24 cellular contexts compared by ENCODE assay signal in genomic region chr6:143697401-143697800, GRCh38. TPM values are rescaled to one million over a fixed set of nuclear protein-coding genes. Genes with fewer than 3 reads are reported as not detected.
DNase-seq lines count a peak whose midpoint lies in the region; ATAC-seq and TF ChIP-seq lines count a peak whose summit lies in the region.
"Had no signal": no experiment of that assay in that cellular context is flagged by ENCODE, and none has a peak within 500 bp of the region (broad histone marks: within the 10 kb centered on the region; RNA-seq: fewer than 3 reads in every experiment).

No MANE protein-coding gene starts in this region.

- H3K4me1 Mint-ChIP-seq in chondrocyte (ENCODE audit: low read depth): peaks cover 87% of the 10 kb centered on the region
- H3K4me1 Mint-ChIP-seq in effector memory CD8-positive, alpha-beta T cell (ENCODE audit: low read depth in 2 of 2): peaks cover 31 to 49% of the 10 kb centered on the region in 2 donors

- WGBS in testis, 2 donors: 40 to 41% methylated on average over 1 of the region's 1 CpG

- H3K27me3 Mint-ChIP-seq in chondrocyte (ENCODE audit: low read depth): no peaks in the 10 kb centered on the region
- no peaks in the 10 kb centered on the region for H3K27me3 Mint-ChIP-seq in effector memory CD8-positive, alpha-beta T cell
- H3K27me3 Mint-ChIP-seq: activated B cell treated with CpG ODN at 0.5 μM for 24 hours; activated CD8-positive, alpha-beta T cell treated with anti-CD3 and anti-CD28 coated beads for 36 hours; stimulated activated naive B cell treated with anti-CD40 and anti-IgM and Interleukin-4, amounts not matched to agents 10 μg/mL and 1 μg/mL and 100 μg/mL, for 72 hours had no signal

- no peak for TF ChIP-seq POLR2A in testis (IDR thresholded peaks at IDR 0.05)

- H3K27ac ChIP-seq in lower lobe of right lung (peak overlapping the region; percentile 44), testis (peak overlapping the region; percentile 43 to 68)

- H3K9me3 ChIP-seq in lower lobe of right lung (no peaks in the 10 kb centered on the region), testis (no peaks in the 10 kb centered on the region), BE2C (no peaks in the 10 kb centered on the region)
- H3K9me3 ChIP-seq: SK-N-SH, upper lobe of left lung had no signal

- TF ChIP-seq CTCF in chondrocyte (IDR thresholded peaks at IDR 0.05) (no peak), lower lobe of right lung (IDR thresholded peaks at IDR 0.05) (no peak), testis (IDR thresholded peaks at IDR 0.05) (no peak), BE2C (IDR thresholded peaks at IDR 0.05; ENCODE audit: low read depth, low read length) (no peak)

- H3K36me3 ChIP-seq in lower lobe of right lung: no peaks in the 10 kb centered on the region
- H3K36me3 ChIP-seq in testis (ENCODE audit: low read depth, missing control alignments): no peaks in the 10 kb centered on the region
- H3K36me3 ChIP-seq in BE2C: no peaks in the 10 kb centered on the region
- H3K36me3 ChIP-seq: cardiac muscle cell, upper lobe of left lung had no signal

- DNase-seq in NCI-H146 treated with DMSO at 0.1 percent for 48 hours (lab: John Stamatoyannopoulos, UW; ENCODE audit: unreplicated experiment) (peak; percentile 45), chondrocyte (ENCODE audit: low spot score) (no peak), lower lobe of right lung (no peak), testis (no peak), NCI-H2081 (lab: John Stamatoyannopoulos, UW) (no peak), BE2C (no peak), NAMALWA (ENCODE audit: low spot score) (no peak)
- no peak for DNase-seq in effector memory CD8-positive, alpha-beta T cell
- DNase-seq: activated B cell treated with CpG ODN at 0.5 μM for 24 hours; activated CD8-positive, alpha-beta T cell treated with anti-CD3 and anti-CD28 coated beads for 36 hours; activated gamma-delta T cell treated with Interleukin-2 at 50 U/mL for 16 hours; DMS79 treated with DMSO at 0.1 percent for 48 hours; KG1; NCI-H1930; NCI-H446; occipital lobe; SK-N-SH; stimulated activated naive B cell treated with anti-CD40 and anti-IgM and Interleukin-4, amounts not matched to agents 10 μg/mL and 1 μg/mL and 100 μg/mL, for 72 hours; upper lobe of left lung had no signal

- H3K4me3 ChIP-seq in lower lobe of right lung (no peak overlapping the region), testis (no peak overlapping the region), BE2C (ENCODE audit: low read depth, low read length) (no peak overlapping the region)
- H3K4me3 ChIP-seq: cardiac muscle cell, lung, upper lobe of left lung had no signal

- peak overlapping the region; percentile 38 for H3K27ac Mint-ChIP-seq in chondrocyte (ENCODE audit: unreplicated experiment)
- H3K27ac Mint-ChIP-seq in effector memory CD8-positive, alpha-beta T cell: no peak overlapping the region
- H3K27ac Mint-ChIP-seq: activated B cell treated with CpG ODN at 0.5 μM for 24 hours; activated CD8-positive, alpha-beta T cell treated with anti-CD3 and anti-CD28 coated beads for 36 hours; stimulated activated naive B cell treated with anti-CD40 and anti-IgM and Interleukin-4, amounts not matched to agents 10 μg/mL and 1 μg/mL and 100 μg/mL, for 72 hours; T-helper 2 cell treated with Interferon-gamma antibody and Interleukin-4, amounts not matched to agents 5 μg/mL and 100 μg/mL, for 36 hours had no signal

- intact Hi-C loops in lower lobe of right lung (cut with DNase I): no loop called here
- intact Hi-C loops in testis (cut with DNase I; ENCODE audit: low total_unique reads): no loop called here

- H3K9me3 Mint-ChIP-seq in chondrocyte (ENCODE audit: low read depth): peaks cover 3% of the 10 kb centered on the region
- no peaks in the 10 kb centered on the region for H3K9me3 Mint-ChIP-seq in effector memory CD8-positive, alpha-beta T cell
- H3K9me3 Mint-ChIP-seq: activated B cell treated with CpG ODN at 0.5 μM for 24 hours; activated CD8-positive, alpha-beta T cell treated with anti-CD3 and anti-CD28 coated beads for 36 hours; stimulated activated naive B cell treated with anti-CD40 and anti-IgM and Interleukin-4, amounts not matched to agents 10 μg/mL and 1 μg/mL and 100 μg/mL, for 72 hours; T-helper 2 cell treated with Interferon-gamma antibody and Interleukin-4, amounts not matched to agents 5 μg/mL and 100 μg/mL, for 36 hours had no signal

- no peak overlapping the region for H3K4me3 Mint-ChIP-seq in chondrocyte (ENCODE audit: unreplicated experiment)
- no peak overlapping the region for H3K4me3 Mint-ChIP-seq in effector memory CD8-positive, alpha-beta T cell
- H3K4me3 Mint-ChIP-seq: activated B cell treated with CpG ODN at 0.5 μM for 24 hours; activated CD8-positive, alpha-beta T cell treated with anti-CD3 and anti-CD28 coated beads for 36 hours; stimulated activated naive B cell treated with anti-CD40 and anti-IgM and Interleukin-4, amounts not matched to agents 10 μg/mL and 1 μg/mL and 100 μg/mL, for 72 hours; T-helper 2 cell treated with Interferon-gamma antibody and Interleukin-4, amounts not matched to agents 5 μg/mL and 100 μg/mL, for 36 hours had no signal

- H3K4me1 ChIP-seq in lower lobe of right lung (peaks cover 78% of the 10 kb centered on the region), testis (peaks cover 67% of the 10 kb centered on the region), BE2C (no peaks in the 10 kb centered on the region)

- H3K27me3 ChIP-seq in lower lobe of right lung (ENCODE audit: low read depth) (no peaks in the 10 kb centered on the region), testis (no peaks in the 10 kb centered on the region), BE2C (no peaks in the 10 kb centered on the region)
- H3K27me3 ChIP-seq: cardiac muscle cell, upper lobe of left lung had no signal

- no peak for ATAC-seq in lower lobe of right lung
- no peak for ATAC-seq in effector memory CD8-positive, alpha-beta T cell (replicated peaks)
- ATAC-seq: activated CD8-positive, alpha-beta T cell treated with anti-CD3 and anti-CD28 coated beads for 36 hours; esophagus mucosa; sciatic nerve; stimulated activated naive B cell treated with anti-CD40 and anti-IgM and Interleukin-4, amounts not matched to agents 10 μg/mL and 1 μg/mL and 100 μg/mL, for 72 hours had no signal

- peaks cover 2% of the 10 kb centered on the region for H3K36me3 Mint-ChIP-seq in chondrocyte (ENCODE audit: low read depth)
- H3K36me3 Mint-ChIP-seq in effector memory CD8-positive, alpha-beta T cell (ENCODE audit: insufficient read depth): peaks cover 2% of the 10 kb centered on the region
- H3K36me3 Mint-ChIP-seq: stimulated activated naive B cell treated with anti-CD40 and anti-IgM and Interleukin-4, amounts not matched to agents 10 μg/mL and 1 μg/mL and 100 μg/mL, for 72 hours had no signal

RNA-seq across cellular contexts. Expression of gene PHACTR2, which starts 19.6 kb away (rescaled TPM):
- total RNA-seq in chondrocyte: 104 to 255 TPM (median 110 TPM) in 3 replicates
- 115 TPM for total RNA-seq in lower lobe of right lung
- total RNA-seq in testis: 100 to 1,000 TPM; 102 to 121 TPM
- 18.3 TPM for polyA plus RNA-seq in testis (ENCODE audit: insufficient read depth, low read depth, low replicate concordance)
- polyA plus RNA-seq in BE2C (2012; ENCODE audit: insufficient read depth, insufficient read length, low read depth): 0.06 TPM
